In the genomic region with DNA sequence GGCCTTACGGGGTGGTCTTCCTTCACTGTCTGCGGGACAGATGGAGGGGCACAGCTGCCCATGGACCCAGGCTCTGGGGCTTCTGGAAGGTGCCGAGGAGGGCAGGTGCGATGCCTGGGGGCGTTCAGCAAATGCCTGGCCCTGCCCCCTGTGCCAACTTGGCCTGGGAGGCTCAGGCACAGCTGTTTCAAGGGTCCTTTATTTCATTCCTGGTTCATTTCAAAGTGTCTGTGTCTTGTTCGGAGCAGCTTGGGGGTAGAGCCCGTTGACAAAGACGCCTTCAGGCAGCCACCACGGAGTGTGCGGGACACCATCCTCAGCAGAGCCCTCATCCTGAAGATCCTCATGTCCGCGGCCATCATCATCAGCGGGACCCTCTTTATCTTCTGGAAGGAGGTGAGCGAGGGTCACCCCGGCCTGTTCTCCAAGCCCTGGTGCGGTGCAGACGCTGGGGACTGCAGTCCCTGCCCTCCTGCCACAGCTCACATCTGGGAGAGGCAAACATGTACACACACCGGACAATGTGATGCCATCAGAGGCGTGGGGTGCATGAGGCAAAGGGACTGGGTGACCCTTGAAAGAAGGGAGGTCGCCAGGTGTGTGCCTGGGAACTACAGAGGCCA, we compare ENCODE assay signal across 21 cellular contexts. TPM values are rescaled to one million over a fixed set of nuclear protein-coding genes. Genes with fewer than 3 reads are reported as not detected.
DNase-seq lines count a peak whose midpoint lies in the region; ATAC-seq, FAIRE-seq and TF ChIP-seq lines count a peak whose summit lies in the region.
"Had no signal": no experiment of that assay in that cellular context is flagged by ENCODE, and none has a peak within 500 bp of the region (broad histone marks: within the 10 kb centered on the region; RNA-seq: fewer than 3 reads in every experiment).

No MANE protein-coding gene starts in this region.

- TF ChIP-seq EP300 in H1 (IDR thresholded peaks at IDR 0.05; ENCODE audit: borderline replicate concordance in 1 of 2, low read depth in 2 of 2, low read length in 2 of 2), result no peak

- H3K9me3 ChIP-seq in IMR-90 (ENCODE audit: control insufficient read depth, insufficient read depth, low read length) (no peaks in the 10 kb centered on the region; the same call in 1 of the 2 replicates), H1 (ENCODE audit: insufficient read depth in 2 of 2, low read depth in 1 of 2, low read length in 1 of 2) (no peaks in the 10 kb centered on the region)
- H3K9me3 ChIP-seq: heart right ventricle, SJSA1 had no signal

- H3K27me3 ChIP-seq in IMR-90 (ENCODE audit: control insufficient read depth, insufficient read depth, low read length) (no peaks in the 10 kb centered on the region), H1 (replicated peaks in 1 of 4; ENCODE audit: control insufficient read depth in 3 of 4, extremely low read depth in 1 of 4, insufficient read depth in 3 of 4, low read length in 3 of 4) (no peaks in the 10 kb centered on the region; a peak in 1 of 7 replicates)
- H3K27me3 ChIP-seq: heart right ventricle, SJSA1 had no signal

- H3K4me1 ChIP-seq in IMR-90 (ENCODE audit: control insufficient read depth, insufficient read depth, low read length) (no peaks in the 10 kb centered on the region), H1 (replicated peaks in 1 of 4; ENCODE audit: control insufficient read depth in 3 of 4, insufficient read depth in 4 of 4, low read length in 3 of 4) (no peaks in the 10 kb centered on the region)
- H3K4me1 ChIP-seq: SJSA1 had no signal

- intact Hi-C loops in activated CD8-positive, alpha-beta T cell treated with anti-CD3 and anti-CD28 coated beads for 36 hours (cut with micrococcal nuclease), result no loop called here
- intact Hi-C loops in IMR-90 (cut with micrococcal nuclease), result no loop called here

- H3K14ac ChIP-seq in IMR-90 (replicated peaks; ENCODE audit: low read depth, low read length) (no peak overlapping the region), H1 (ENCODE audit: insufficient read length) (no peak overlapping the region)

- in situ Hi-C loops in IMR-90 (cut with MboI; ENCODE audit: low sequenced_read_pairs), result no loop called here

- H3K23ac ChIP-seq in IMR-90 (ENCODE audit: low read depth, low read length) (no peak overlapping the region), H1 (ENCODE audit: insufficient read length) (no peak overlapping the region)

- dilution Hi-C loops in IMR-90 (cut with HindIII; ENCODE audit: low sequenced_read_pairs, unreplicated experiment), result no loop called here

- H3K9me3 Mint-ChIP-seq in activated CD8-positive, alpha-beta T cell treated with anti-CD3 and anti-CD28 coated beads, Interleukin-2, amount 10 ng/mL, durations not matched to agents 7 days and 5 days (ENCODE audit: insufficient read depth), result no peaks in the 10 kb centered on the region
- H3K9me3 Mint-ChIP-seq in activated CD8-positive, alpha-beta T cell treated with anti-CD3 and anti-CD28 coated beads for 36 hours, result no peaks in the 10 kb centered on the region
- H3K9me3 Mint-ChIP-seq in osteocyte (ENCODE audit: unreplicated experiment), result no peaks in the 10 kb centered on the region
- H3K9me3 Mint-ChIP-seq: activated T-helper 2 cell treated with anti-CD3 and anti-CD28 coated beads, Interferon-gamma antibody, Interleukin-2, Interleukin-4, amounts not matched to agents 10 μg/mL and 5 μg/mL and 100 μg/mL, durations not matched to agents 14 hours and 24 hours and 36 hours; CD8-positive, alpha-beta T cell had no signal

- TF ChIP-seq CTCF in activated CD8-positive, alpha-beta T cell treated with anti-CD3 and anti-CD28 coated beads for 36 hours (IDR thresholded peaks at IDR 0.05), result no peak
- TF ChIP-seq CTCF in IMR-90 (conservative IDR thresholded peaks at IDR 0.05; ENCODE audit: low read depth, low read length) (no peak), H1 (IDR thresholded peaks at IDR 0.05; ENCODE audit: control extremely low read depth in 1 of 3, insufficient read depth in 1 of 3, low read depth in 1 of 3, low read length in 3 of 3) (no peak), osteocyte (IDR thresholded peaks at IDR 0.05) (no peak)

- H2AK5ac ChIP-seq in IMR-90 (ENCODE audit: low read depth, low read length), result no peak overlapping the region
- no peak overlapping the region for H2AK5ac ChIP-seq in H1 (ENCODE audit: low read depth, low read length)

- H2BK15ac ChIP-seq in IMR-90 (ENCODE audit: low read depth, low read length) (no peak overlapping the region), H1 (ENCODE audit: low read length) (no peak overlapping the region)

- peaks cover 5% of the 10 kb centered on the region for H3K4me1 Mint-ChIP-seq in activated CD8-positive, alpha-beta T cell treated with anti-CD3 and anti-CD28 coated beads, Interleukin-2, amount 10 ng/mL, durations not matched to agents 7 days and 5 days (ENCODE audit: low read depth)
- H3K4me1 Mint-ChIP-seq in activated CD8-positive, alpha-beta T cell treated with anti-CD3 and anti-CD28 coated beads for 36 hours (ENCODE audit: low read depth), result no peaks in the 10 kb centered on the region
- no peaks in the 10 kb centered on the region for H3K4me1 Mint-ChIP-seq in osteocyte (ENCODE audit: unreplicated experiment)

- no peaks in the 10 kb centered on the region for H4K20me1 ChIP-seq in IMR-90 (ENCODE audit: insufficient read depth, low read length)
- H4K20me1 ChIP-seq in H1 (replicated peaks in 1 of 2; ENCODE audit: control insufficient read depth in 1 of 2, insufficient read depth in 2 of 2, low read length in 2 of 2), result no peaks in the 10 kb centered on the region

- FAIRE-seq in H1 (lab: Jason Lieb, UNC), result no peak
- FAIRE-seq: K562 had no signal

- H3K56ac ChIP-seq in IMR-90 (ENCODE audit: extremely low read depth, insufficient read depth, low read length), result no peak overlapping the region
- H3K56ac ChIP-seq in H1 (replicated peaks; ENCODE audit: insufficient read length, low read depth, low read length), result no peak overlapping the region

- POLR2A ChIA-PET in activated CD8-positive, alpha-beta T cell treated with anti-CD3 and anti-CD28 coated beads, Interleukin-2, amount 10 ng/mL, durations not matched to agents 7 days and 5 days (lab: Charles Lee), result no interaction called here
- POLR2A ChIA-PET in activated CD8-positive, alpha-beta T cell treated with anti-CD3 and anti-CD28 coated beads for 36 hours (lab: Charles Lee), result no interaction called here
- POLR2A ChIA-PET in IMR-90 (lab: Charles Lee; ENCODE audit: unreplicated experiment) (no interaction called here), H1 (lab: Charles Lee; ENCODE audit: partially characterized antibody) (interaction anchor here (0.8 kb wide), 1 partner anchor 9 kb away, joined by 3 read pairs; no protein-coding TSS in a partner anchor)

- no peak overlapping the region for H2AFZ ChIP-seq in IMR-90 (replicated peaks; ENCODE audit: low read length, poor library complexity)
- no peak overlapping the region for H2AFZ ChIP-seq in H1 (ENCODE audit: low read length)

- H3K23me2 ChIP-seq in H1 (ENCODE audit: low read depth, low read length), result no peaks in the 10 kb centered on the region

- CTCF ChIA-PET in activated CD8-positive, alpha-beta T cell treated with anti-CD3 and anti-CD28 coated beads, Interleukin-2, amount 10 ng/mL, durations not matched to agents 7 days and 5 days (lab: Charles Lee), result interaction anchor here (1.0 kb wide), 1 partner anchor 23 kb away, joined by 3 read pairs; no protein-coding TSS in a partner anchor
- CTCF ChIA-PET in activated CD8-positive, alpha-beta T cell treated with anti-CD3 and anti-CD28 coated beads for 36 hours (lab: Charles Lee), result no interaction called here
- CTCF ChIA-PET in IMR-90 (lab: Yijun Ruan, JAX) (no interaction called here), H1 (lab: Charles Lee; ENCODE audit: partially characterized antibody) (interaction anchor here (0.8 to 2.2 kb wide), 5 partner anchors 22 to 183 kb away, joined by 3 to 8 read pairs (median 3); no protein-coding TSS in a partner anchor)

- BruUV-seq in IMR-90 (replicated peaks; lab: Mats Ljungman, UMichigan), result no TSS peak

- TF ChIP-seq POLR2A in IMR-90 (IDR thresholded peaks at IDR 0.05; ENCODE audit: low read depth, low read length) (no peak), H1 (IDR thresholded peaks at IDR 0.05; ENCODE audit: control extremely low read depth in 1 of 2, low read depth in 2 of 2, low read length in 2 of 2) (no peak)

- H3K4me3 Mint-ChIP-seq in activated CD8-positive, alpha-beta T cell treated with anti-CD3 and anti-CD28 coated beads, Interleukin-2, amount 10 ng/mL, durations not matched to agents 7 days and 5 days, result no peak overlapping the region
- H3K4me3 Mint-ChIP-seq in activated CD8-positive, alpha-beta T cell treated with anti-CD3 and anti-CD28 coated beads for 36 hours, result no peak overlapping the region
- H3K4me3 Mint-ChIP-seq in osteocyte (ENCODE audit: unreplicated experiment), result no peak overlapping the region
- H3K4me3 Mint-ChIP-seq: CD8-positive, alpha-beta T cell; naive thymus-derived CD8-positive, alpha-beta T cell had no signal

- no peak for TF ChIP-seq RAD21 in IMR-90 (IDR thresholded peaks at IDR 0.05; ENCODE audit: low read length)
- TF ChIP-seq RAD21 in H1 (IDR thresholded peaks at IDR 0.05 in 1 of 2, conservative IDR thresholded peaks at IDR 0.05 in 1 of 2; ENCODE audit: low read depth in 2 of 2, low read length in 2 of 2), result no peak

- peaks cover 32% of the 10 kb centered on the region for H3K36me3 ChIP-seq in IMR-90 (ENCODE audit: control insufficient read depth, insufficient read depth, low read length)
- H3K36me3 ChIP-seq in H1 (ENCODE audit: control insufficient read depth in 2 of 4, insufficient read depth in 4 of 4, low read length in 3 of 4), result no peaks in the 10 kb centered on the region

- no peak for DNase-seq in activated CD8-positive, alpha-beta T cell treated with anti-CD3 and anti-CD28 coated beads, Interleukin-2, amount 10 ng/mL, durations not matched to agents 7 days and 5 days
- DNase-seq in activated CD8-positive, alpha-beta T cell treated with anti-CD3 and anti-CD28 coated beads for 36 hours, result no peak
- DNase-seq in IMR-90 (no peak), H1 (ENCODE audit: low read depth in 1 of 2, low spot score in 2 of 2) (no peak), osteocyte (ENCODE audit: extremely low spot score, unreplicated experiment) (peak; percentile 78), NCI-H748 treated with DMSO at 0.1 percent for 48 hours (lab: John Stamatoyannopoulos, UW) (no peak), T-helper 1 cell (no peak), NCI-H2081 (lab: John Stamatoyannopoulos, UW) (no peak)
- DNase-seq: 8988T; activated CD4-positive, alpha-beta T cell treated with anti-CD3 and anti-CD28 coated beads for 48 hours; DMS 273 treated with DMSO at 0.1 percent for 48 hours; heart right ventricle; NCI-H2081 treated with DMSO at 0.1 percent for 48 hours; NCI-H446; PC-3 had no signal

- H3K9me1 ChIP-seq in IMR-90 (ENCODE audit: insufficient read depth, low read length), result 0 out of 2 replicates have a peak, but pooled peaks cover 6% of the 10 kb centered on the region

- no peak overlapping the region for H2BK5ac ChIP-seq in IMR-90 (ENCODE audit: low read depth, low read length, poor library complexity, severe bottlenecking)
- H2BK5ac ChIP-seq in H1 (ENCODE audit: low read depth, low read length), result no peak overlapping the region; the same call in 1 of the 2 replicates

- H3K18ac ChIP-seq in IMR-90 (ENCODE audit: low read depth, low read length) (no peak overlapping the region), H1 (ENCODE audit: extremely low read depth, low read length) (no peak overlapping the region; the same call in 1 of the 2 replicates)

- H3K4me3 ChIP-seq in IMR-90 (ENCODE audit: insufficient read depth, low read depth, low read length) (no peak overlapping the region), H1 (ENCODE audit: extremely low read depth in 1 of 4, insufficient read depth in 2 of 4, low read depth in 3 of 4, low read length in 4 of 4) (no peak overlapping the region)
- H3K4me3 ChIP-seq: heart right ventricle, K562, SJSA1 had no signal

- no peak overlapping the region for H3K4me2 ChIP-seq in IMR-90 (ENCODE audit: low read depth, low read length)
- H3K4me2 ChIP-seq in H1 (ENCODE audit: insufficient read depth in 1 of 2, low read depth in 2 of 2, low read length in 2 of 2), result no peak overlapping the region

- 92% methylated on average over 8 of the region's 20 CpGs; no CpG with 5 or more reads in 1 of the 2 experiments for WGBS in IMR-90 (ENCODE audit: extremely low coverage in 2 of 2, insufficient read length in 1 of 2), 2 experiments
- 94% methylated on average over 18 of the region's 20 CpGs; no CpG with 5 or more reads in 1 of the 2 experiments for WGBS in H1 (ENCODE audit: extremely low coverage in 1 of 2, insufficient coverage in 1 of 2, insufficient read length in 1 of 2, insufficient replicate concordance in 2 of 2, low coverage in 1 of 2, low lambda C conversion rate in 2 of 2, missing lambda C conversion rate in 1 of 2), 2 experiments

- no peak overlapping the region for H3K27ac ChIP-seq in IMR-90 (ENCODE audit: insufficient read depth, low read length)
- H3K27ac ChIP-seq in H1 (ENCODE audit: low read depth, low read length), result no peak overlapping the region
- H3K27ac ChIP-seq: epithelial cell of prostate, heart right ventricle, SJSA1 had no signal

- H2BK12ac ChIP-seq in H1 (ENCODE audit: low read depth, low read length), result no peak overlapping the region

- no peak overlapping the region for H4K91ac ChIP-seq in IMR-90 (ENCODE audit: insufficient read depth, low read depth, low read length)
- no peak overlapping the region for H4K91ac ChIP-seq in H1 (replicated peaks; ENCODE audit: insufficient read length, low read length)

- H4K8ac ChIP-seq in IMR-90 (ENCODE audit: low read depth in 2 of 2, low read length in 2 of 2) (no peak overlapping the region), H1 (ENCODE audit: extremely low read depth, insufficient read depth, low read length) (0 out of 2 replicates have a peak overlapping the region, but pooled peaks have one; percentile 7)

- H3K79me1 ChIP-seq in IMR-90 (ENCODE audit: low read depth in 1 of 2, low read length in 2 of 2) (peaks cover 10 to 32% of the 10 kb centered on the region in 2 experiments), H1 (ENCODE audit: low read depth, low read length) (no peaks in the 10 kb centered on the region)

- no peak overlapping the region for H2BK20ac ChIP-seq in IMR-90 (ENCODE audit: low read depth, low read length)
- no peak overlapping the region for H2BK20ac ChIP-seq in H1 (ENCODE audit: low read length)

- H3K79me2 ChIP-seq in H1 (ENCODE audit: control insufficient read depth in 1 of 2, insufficient read depth in 2 of 2, low read length in 2 of 2), result no peaks in the 10 kb centered on the region

- H3K4ac ChIP-seq in IMR-90 (ENCODE audit: low read depth, low read length) (no peak overlapping the region), H1 (replicated peaks; ENCODE audit: insufficient read length, low read depth, low read length) (no peak overlapping the region)

- H3K9ac ChIP-seq in IMR-90 (ENCODE audit: low read depth, low read length) (no peak overlapping the region), H1 (replicated peaks in 1 of 4; ENCODE audit: extremely low read depth in 1 of 4, low read depth in 3 of 4, low read length in 3 of 4) (no peak overlapping the region)

- peaks cover 47% of the 10 kb centered on the region for H3K36me3 Mint-ChIP-seq in activated CD8-positive, alpha-beta T cell treated with anti-CD3 and anti-CD28 coated beads, Interleukin-2, amount 10 ng/mL, durations not matched to agents 7 days and 5 days (ENCODE audit: low read depth)
- H3K36me3 Mint-ChIP-seq in activated CD8-positive, alpha-beta T cell treated with anti-CD3 and anti-CD28 coated beads for 36 hours (ENCODE audit: low read depth), result no peaks in the 10 kb centered on the region
- H3K36me3 Mint-ChIP-seq in osteocyte (ENCODE audit: unreplicated experiment), result peaks cover 9% of the 10 kb centered on the region

- peak overlapping the region; percentile 54 for H3K27ac Mint-ChIP-seq in activated CD8-positive, alpha-beta T cell treated with anti-CD3 and anti-CD28 coated beads, Interleukin-2, amount 10 ng/mL, durations not matched to agents 7 days and 5 days
- no peak overlapping the region for H3K27ac Mint-ChIP-seq in activated CD8-positive, alpha-beta T cell treated with anti-CD3 and anti-CD28 coated beads for 36 hours
- H3K27ac Mint-ChIP-seq in osteocyte (ENCODE audit: unreplicated experiment), result no peak overlapping the region
- H3K27ac Mint-ChIP-seq: activated T-helper 2 cell treated with anti-CD3 and anti-CD28 coated beads, Interferon-gamma antibody, Interleukin-2, Interleukin-4, amounts not matched to agents 10 μg/mL and 5 μg/mL and 100 μg/mL, durations not matched to agents 14 hours and 24 hours and 36 hours; CD8-positive, alpha-beta T cell had no signal

- ATAC-seq in activated CD8-positive, alpha-beta T cell treated with anti-CD3 and anti-CD28 coated beads, Interleukin-2, amount 10 ng/mL, durations not matched to agents 7 days and 5 days, result no peak
- ATAC-seq in activated CD8-positive, alpha-beta T cell treated with anti-CD3 and anti-CD28 coated beads for 36 hours, result no peak
- ATAC-seq in IMR-90 (ENCODE audit: low read depth), result no peak
- ATAC-seq: CD8-positive, alpha-beta T cell; naive thymus-derived CD8-positive, alpha-beta T cell; PC-3 had no signal

- H4K5ac ChIP-seq in IMR-90 (ENCODE audit: low read depth, low read length) (no peak overlapping the region), H1 (ENCODE audit: insufficient read length, low read depth, low read length) (no peak overlapping the region)

- peak overlapping the region; percentile 42 for H2AK9ac ChIP-seq in IMR-90 (replicated peaks; ENCODE audit: low read depth, low read length, poor library complexity)

- H3K27me3 Mint-ChIP-seq in activated CD8-positive, alpha-beta T cell treated with anti-CD3 and anti-CD28 coated beads, Interleukin-2, amount 10 ng/mL, durations not matched to agents 7 days and 5 days (ENCODE audit: low read depth), result no peaks in the 10 kb centered on the region
- H3K27me3 Mint-ChIP-seq in activated CD8-positive, alpha-beta T cell treated with anti-CD3 and anti-CD28 coated beads for 36 hours, result no peaks in the 10 kb centered on the region
- no peaks in the 10 kb centered on the region for H3K27me3 Mint-ChIP-seq in osteocyte (ENCODE audit: unreplicated experiment)
- H3K27me3 Mint-ChIP-seq: naive thymus-derived CD8-positive, alpha-beta T cell had no signal

- H2BK120ac ChIP-seq in IMR-90 (ENCODE audit: low read depth, low read length) (no peak overlapping the region), H1 (replicated peaks; ENCODE audit: low read depth, low read length) (no peak overlapping the region)

RNA-seq across cellular contexts. Expression of gene MEAK7, which starts 43.9 kb away (rescaled TPM):
- 10 to 100 TPM; 62.3 to 72.4 TPM for total RNA-seq in activated CD8-positive, alpha-beta T cell treated with anti-CD3 and anti-CD28 coated beads, Interleukin-2, amount 10 ng/mL, durations not matched to agents 7 days and 5 days
- total RNA-seq in activated CD8-positive, alpha-beta T cell treated with anti-CD3 and anti-CD28 coated beads for 36 hours, result 10 to 100 TPM; 21.1 to 22.4 TPM
- total RNA-seq in IMR-90 (2012; rRNA removed) (27.4 and 27.8 TPM in 2 replicates), osteocyte (26.2 and 28.1 TPM in 2 replicates)
- polyA plus RNA-seq in IMR-90 (2012; rRNA removed) (36.0 and 39.0 TPM in 2 replicates), H1 (2011; rRNA removed) (9.6 and 13.6 TPM in 2 replicates)
- 25.1 and 29.9 TPM in 2 replicates for polyA plus RNA-seq in IMR-90 (2012; cell fraction: cytosol; rRNA removed)
- polyA plus RNA-seq in IMR-90 (2012; cell fraction: nucleus; rRNA removed; ENCODE audit: low replicate concordance), result 31.0 and 35.1 TPM in 2 replicates
- total RNA-seq in H1 (2021; fragmentation: NEBNext Ultra II Directional; extraction: Animal tissue kit (Norgen Biotek cat#: 25700)), result 19.0 and 19.6 TPM in 2 replicates
- polyA plus RNA-seq in H1 (2011; cell fraction: cytosol; rRNA removed), result 14.1 TPM
- polyA plus RNA-seq in H1 (2011; cell fraction: nucleus; rRNA removed), result 14.5 TPM
- 12.3 to 15.0 TPM (median 12.8 TPM) in 4 replicates for polyA plus RNA-seq in H1 (2012, experiment 1 of 2)
- 6.5 TPM for polyA plus RNA-seq in H1 (2012, experiment 2 of 2)
- polyA plus RNA-seq in H1 (2013, experiment 1 of 2), result 6.0 TPM
- polyA plus RNA-seq in H1 (2013, experiment 2 of 2), result 5.3 TPM
- 15.7 and 18.2 TPM in 2 replicates for polyA minus RNA-seq in H1 (2011; rRNA and poly(A)+ RNA removed)
- 18.6 TPM for polyA minus RNA-seq in H1 (2011; cell fraction: cytosol; rRNA and poly(A)+ RNA removed)
- 16.5 TPM for polyA minus RNA-seq in H1 (2011; cell fraction: nucleus; rRNA and poly(A)+ RNA removed)

Comparison
In these comparisons a context has a peak if more than half of its experiments do, and no peak if none do; other contexts are left out.
1. CTCF ChIA-PET loops: an anchor here in activated CD8-positive, alpha-beta T cell treated with anti-CD3 and anti-CD28 coated beads, Interleukin-2, amount 10 ng/mL, durations not matched to agents 7 days and 5 days (1.0 kb wide) and H1 (0.8 to 2.2 kb wide); none called in activated CD8-positive, alpha-beta T cell treated with anti-CD3 and anti-CD28 coated beads for 36 hours and IMR-90.